ENCODE assay signal across 2 cellular contexts in the genomic region with DNA sequence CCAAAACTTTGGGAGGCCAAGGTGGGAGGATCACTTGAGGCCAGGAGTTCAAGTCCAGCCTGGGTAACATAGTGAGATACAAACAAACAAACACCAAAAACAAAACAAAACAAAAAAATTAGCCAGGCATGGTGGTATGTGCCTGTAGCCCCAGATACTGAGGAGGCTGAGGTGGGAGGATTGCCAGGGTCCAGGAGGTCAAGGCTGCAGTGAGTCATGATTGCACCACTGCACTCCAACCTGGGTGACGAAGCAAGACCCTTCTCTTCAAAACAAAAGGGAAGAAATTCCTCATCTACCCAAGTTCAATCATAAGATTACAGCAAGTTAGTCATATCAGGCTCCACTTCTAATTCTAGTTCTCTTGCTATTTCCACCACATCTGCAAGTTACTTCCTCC.
TF ChIP-seq lines count a peak whose summit lies in the region.
"Not testable (repeated sequence)": the region's sequence is repeated elsewhere in the genome, so short reads cannot be mapped to it uniquely, and the experiment has no call there.

No MANE protein-coding gene starts in this region.

TF ChIP-seq in K562, 482 proteins besides CTCF, POLR2A, EP300 and RAD21:
- TF ChIP-seq DPF2 (IDR thresholded peaks at IDR 0.05) (peak; percentile 68; the same call in 1 of the 2 replicates), KDM1A (IDR thresholded peaks at IDR 0.05) (peak in 1 of 2 experiments; percentile 14; a peak in 1 of 4 replicates), CBFA2T2 (conservative IDR thresholded peaks at IDR 0.05) (peak; percentile 33; the same call in 1 of the 2 replicates), CBFA2T3 (IDR thresholded peaks at IDR 0.05) (peak; percentile 58), CEBPB (tag; IDR thresholded peaks at IDR 0.05) (peak; percentile 76), TRIM24 (IDR thresholded peaks at IDR 0.05) (peak in 1 of 2 experiments; percentile 45; a peak in 2 of 4 replicates), FOSL1 (tag; conservative IDR thresholded peaks at IDR 0.05) (peak; percentile 61), NFIC (IDR thresholded peaks at IDR 0.05) (peak; percentile 32; the same call in 1 of the 2 replicates), JUN (IDR thresholded peaks at IDR 0.05; ENCODE audit: borderline replicate concordance, low read depth, low read length) (0 out of 2 replicates have a peak, but pooled peaks have one; percentile 36), ATF3 (IDR thresholded peaks at IDR 0.05) (peak; percentile 84), CEBPG (CRISPR knock-in tag; IDR thresholded peaks at IDR 0.05) (peak; percentile 44; the same call in 1 of the 2 replicates), CEBPG (tag; conservative IDR thresholded peaks at IDR 0.05 in 1 of 2, IDR thresholded peaks at IDR 0.05 in 1 of 2) (peak in 1 of 2 experiments; percentile 80; a peak in 2 of 4 replicates), SMARCA4 (IDR thresholded peaks at IDR 0.05) (peak; percentile 72), EGR1 (conservative IDR thresholded peaks at IDR 0.05) (0 out of 2 replicates have a peak, but pooled peaks have one; percentile 29), SMARCE1 (IDR thresholded peaks at IDR 0.05) (peak; percentile 41; the same call in 1 of the 2 replicates), ARID1B (IDR thresholded peaks at IDR 0.05) (peak; percentile 66), JUND (IDR thresholded peaks at IDR 0.05; ENCODE audit: borderline replicate concordance, low read depth, low read length) (peak; percentile 46; the same call in 1 of the 2 replicates)
- not testable (repeated sequence) for TF ChIP-seq JUN (CRISPR knock-in tag; IDR thresholded peaks at IDR 0.05; ENCODE audit: borderline replicate concordance); ATF3 (CRISPR knock-in tag; conservative IDR thresholded peaks at IDR 0.05); JUND (tag; IDR thresholded peaks at IDR 0.05; ENCODE audit: borderline replicate concordance, low read depth, low read length)

TF ChIP-seq in liver, 16 proteins besides CTCF, POLR2A, EP300 and RAD21:
- TF ChIP-seq JUND (IDR thresholded peaks at IDR 0.05) (peak; percentile 95 to 96), HNF4A (conservative IDR thresholded peaks at IDR 0.05) (peak; percentile 73 to 79), ATF3 (IDR thresholded peaks at IDR 0.05) (peak; percentile 90), RXRA (IDR thresholded peaks at IDR 0.05) (peak in 1 of 2 donors; percentile 33)
